13 cellular contexts compared by ENCODE assay signal in genomic region chr4:158316264-158316663, GRCh38.
A peak's percentile ranks its signal among the peaks of the same experiment; 100 is the strongest.
DNase-seq lines count a peak whose midpoint lies in the region; ATAC-seq, FAIRE-seq and TF ChIP-seq lines count a peak whose summit lies in the region.
"Had no signal": no experiment of that assay in that cellular context is flagged by ENCODE, and none has a peak within 500 bp of the region (broad histone marks: within the 10 kb centered on the region; RNA-seq: fewer than 3 reads in every experiment).

No MANE protein-coding gene starts in this region.

- no peak for TF ChIP-seq RAD21 in GM12878 (IDR thresholded peaks at IDR 0.05; ENCODE audit: insufficient read depth, low read depth, low read length)

- peaks cover 12% of the 10 kb centered on the region for H3K36me3 Mint-ChIP-seq in MCF 10A (ENCODE audit: insufficient read depth, unreplicated experiment)
- H3K36me3 Mint-ChIP-seq: activated naive CD8-positive, alpha-beta T cell had no signal

- RAD21 ChIA-PET in GM12878 (lab: Charles Lee; ENCODE audit: unreplicated experiment) = no interaction called here

- H2AFZ ChIP-seq in GM12878 (ENCODE audit: control insufficient read depth, low read depth, low read length) = no peak overlapping the region

- ATAC-seq in HG03342 (IDR thresholded peaks at IDR 0.05; ENCODE audit: unreplicated experiment) (peak; percentile 87), GM12878 (peak; percentile 43)

- H3K79me2 ChIP-seq in GM12878 (ENCODE audit: control insufficient read depth, insufficient read depth, low read length) = no peaks in the 10 kb centered on the region

- peaks cover 50% of the 10 kb centered on the region for H3K4me1 Mint-ChIP-seq in MCF 10A (ENCODE audit: insufficient read depth, unreplicated experiment)

- SMC1A ChIA-PET in GM12878 (lab: Charles Lee; ENCODE audit: uncharacterized antibody, unreplicated experiment) = no interaction called here

- H3K27ac ChIP-seq in breast epithelium = peak overlapping the region in 1 of 2 donors; percentile 49
- no peak overlapping the region for H3K27ac ChIP-seq in GM12878 (ENCODE audit: control insufficient read depth, insufficient read depth)

- POLR2A ChIA-PET in MCF 10A (lab: Yijun Ruan, JAX) (interaction anchor here (0.7 to 1.5 kb wide), 4 partner anchors 11 to 912 kb away, joined by 3 to 5 read pairs (median 3); no protein-coding TSS in a partner anchor), GM12878 (lab: Charles Lee) (no interaction called here)

- no TSS peak for BruUV-seq in MCF 10A (replicated peaks; lab: Mats Ljungman, UMichigan)
- no TSS peak for BruUV-seq in GM12878 (replicated peaks; lab: Mats Ljungman, UMichigan)

- TF ChIP-seq POLR2A in breast epithelium (IDR thresholded peaks at IDR 0.05) (no peak), GM12878 (IDR thresholded peaks at IDR 0.05; ENCODE audit: low read depth, low read length) (no peak)

- H3K27me3 Mint-ChIP-seq in MCF 10A (ENCODE audit: insufficient read depth, unreplicated experiment) = no peaks in the 10 kb centered on the region
- H3K27me3 Mint-ChIP-seq: activated naive CD8-positive, alpha-beta T cell had no signal

- H3K27ac Mint-ChIP-seq in MCF 10A (ENCODE audit: low read depth, unreplicated experiment) = peak overlapping the region; percentile 100
- H3K27ac Mint-ChIP-seq: activated naive CD8-positive, alpha-beta T cell had no signal

- H3K4me1 ChIP-seq in breast epithelium (no peaks in the 10 kb centered on the region), GM12878 (ENCODE audit: control insufficient read depth, insufficient read depth, low read length) (no peaks in the 10 kb centered on the region)

- intact Hi-C loops in MCF 10A (cut with micrococcal nuclease) (no loop called here), breast epithelium (cut with DNase I; ENCODE audit: low total_unique reads) (loop anchor here (5.0 kb wide), 1 partner anchor 1399 kb away; no protein-coding TSS in a partner anchor), GM12878 (cut with micrococcal nuclease; ENCODE audit: unreplicated experiment) (no loop called here)

- in situ Hi-C loops in GM12878 (cut with MboI) = no loop called here

- no peak overlapping the region for H3K9ac ChIP-seq in GM12878 (ENCODE audit: control insufficient read depth, insufficient read depth, low read length)

- no peaks in the 10 kb centered on the region for H4K20me1 ChIP-seq in GM12878 (ENCODE audit: control insufficient read depth, insufficient read depth)

- no peaks in the 10 kb centered on the region for H3K9me3 ChIP-seq in breast epithelium
- no peaks in the 10 kb centered on the region for H3K9me3 ChIP-seq in GM12878 (replicated peaks; ENCODE audit: control insufficient read depth, insufficient read depth, low read length)

- no peak for DNase-seq in MCF 10A (ENCODE audit: unreplicated experiment)
- DNase-seq in breast epithelium (ENCODE audit: low spot score in 2 of 2) = no peak
- no peak for DNase-seq in GM12878 (ENCODE audit: low read depth, low spot score)
- no peak for DNase-seq in COLO829 (ENCODE audit: low spot score)
- DNase-seq in GF-D8 (lab: John Stamatoyannopoulos, UW) = no peak
- DNase-seq in urothelium cell line (ENCODE audit: low spot score) = no peak
- no peak for DNase-seq in activated CD4-positive, alpha-beta T cell treated with anti-CD3 and anti-CD28 coated beads for 48 hours
- DNase-seq: activated CD4-positive, alpha-beta T cell treated with anti-CD3 and anti-CD28 coated beads, Interleukin-2, amount 50 U/mL, for 4 hours; NCI-H774; SW 1271 had no signal

- H3K36me3 ChIP-seq in breast epithelium = no peaks in the 10 kb centered on the region
- no peaks in the 10 kb centered on the region for H3K36me3 ChIP-seq in GM12878 (ENCODE audit: control insufficient read depth in 2 of 2, insufficient read depth in 2 of 2, low read length in 1 of 2)

- CTCF ChIA-PET in MCF 10A (lab: Yijun Ruan, JAX) (interaction anchor here (0.6 to 0.7 kb wide), 2 partner anchors 32 to 279 kb away, joined by 3 read pairs; no protein-coding TSS in a partner anchor), GM12878 (lab: Yijun Ruan, JAX) (no interaction called here)

- no peak for TF ChIP-seq CTCF in MCF 10A (IDR thresholded peaks at IDR 0.05; ENCODE audit: unreplicated experiment)
- TF ChIP-seq CTCF in breast epithelium (IDR thresholded peaks at IDR 0.05) = no peak
- no peak for TF ChIP-seq CTCF in GM12878 (IDR thresholded peaks at IDR 0.05 in 2 of 3, conservative IDR thresholded peaks at IDR 0.05 in 1 of 3; ENCODE audit: control insufficient read depth in 2 of 3, extremely low read depth in 1 of 3, insufficient read depth in 1 of 3, low read depth in 3 of 3, low read length in 3 of 3)

- H3K4me3 ChIP-seq in breast epithelium (no peak overlapping the region), GM12878 (no peak overlapping the region)

- H3K9me3 Mint-ChIP-seq in MCF 10A (ENCODE audit: unreplicated experiment) = peaks cover 16% of the 10 kb centered on the region

- TF ChIP-seq EP300 in GM12878 (IDR thresholded peaks at IDR 0.05; ENCODE audit: borderline replicate concordance in 1 of 2, control insufficient read depth in 1 of 2, low read depth in 2 of 2, low read length in 2 of 2) = no peak

- 0% methylated on average over 1 of the region's 1 CpG for WGBS in GM12878 (ENCODE audit: insufficient coverage, insufficient replicate concordance, low lambda C conversion rate, missing lambda C conversion rate)

- H3K4me3 Mint-ChIP-seq in MCF 10A (ENCODE audit: unreplicated experiment) = peak overlapping the region; percentile 74
- H3K4me3 Mint-ChIP-seq: activated naive CD8-positive, alpha-beta T cell had no signal

- H3K27me3 ChIP-seq in breast epithelium = no peaks in the 10 kb centered on the region
- H3K27me3 ChIP-seq in GM12878 (replicated peaks in 1 of 2; ENCODE audit: control insufficient read depth in 2 of 2, insufficient read depth in 2 of 2, low read length in 1 of 2) = no peaks in the 10 kb centered on the region

- FAIRE-seq in GM12878 (lab: Jason Lieb, UNC) (no peak), urothelium cell line (lab: Jason Lieb, UNC) (no peak)
- FAIRE-seq: A204.1 had no signal

- H3K4me2 ChIP-seq in GM12878 (ENCODE audit: control insufficient read depth, insufficient read depth) = no peak overlapping the region

TF ChIP-seq in GM12878, 131 proteins besides CTCF, POLR2A, EP300 and RAD21:
- TF ChIP-seq EZH2 (IDR thresholded peaks at IDR 0.05; ENCODE audit: borderline replicate concordance, control insufficient read depth, low read depth, low read length) = no peak
- peak in 1 of 2 experiments; percentile 27; a peak in 1 of 4 replicates for TF ChIP-seq IKZF2 (IDR thresholded peaks at IDR 0.05)
- TF ChIP-seq, protein P1, sequence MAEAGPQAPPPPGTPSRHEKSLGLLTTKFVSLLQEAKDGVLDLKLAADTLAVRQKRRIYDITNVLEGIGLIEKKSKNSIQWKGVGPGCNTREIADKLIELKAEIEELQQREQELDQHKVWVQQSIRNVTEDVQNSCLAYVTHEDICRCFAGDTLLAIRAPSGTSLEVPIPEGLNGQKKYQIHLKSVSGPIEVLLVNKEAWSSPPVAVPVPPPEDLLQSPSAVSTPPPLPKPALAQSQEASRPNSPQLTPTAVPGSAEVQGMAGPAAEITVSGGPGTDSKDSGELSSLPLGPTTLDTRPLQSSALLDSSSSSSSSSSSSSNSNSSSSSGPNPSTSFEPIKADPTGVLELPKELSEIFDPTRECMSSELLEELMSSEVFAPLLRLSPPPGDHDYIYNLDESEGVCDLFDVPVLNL (IDR thresholded peaks at IDR 0.05; ENCODE audit: low read depth, low read length) = no peak
- peak; percentile 36; the same call in 1 of the 2 replicates for TF ChIP-seq RUNX3 (IDR thresholded peaks at IDR 0.05; ENCODE audit: low read length)
- TF ChIP-seq, protein P2, sequence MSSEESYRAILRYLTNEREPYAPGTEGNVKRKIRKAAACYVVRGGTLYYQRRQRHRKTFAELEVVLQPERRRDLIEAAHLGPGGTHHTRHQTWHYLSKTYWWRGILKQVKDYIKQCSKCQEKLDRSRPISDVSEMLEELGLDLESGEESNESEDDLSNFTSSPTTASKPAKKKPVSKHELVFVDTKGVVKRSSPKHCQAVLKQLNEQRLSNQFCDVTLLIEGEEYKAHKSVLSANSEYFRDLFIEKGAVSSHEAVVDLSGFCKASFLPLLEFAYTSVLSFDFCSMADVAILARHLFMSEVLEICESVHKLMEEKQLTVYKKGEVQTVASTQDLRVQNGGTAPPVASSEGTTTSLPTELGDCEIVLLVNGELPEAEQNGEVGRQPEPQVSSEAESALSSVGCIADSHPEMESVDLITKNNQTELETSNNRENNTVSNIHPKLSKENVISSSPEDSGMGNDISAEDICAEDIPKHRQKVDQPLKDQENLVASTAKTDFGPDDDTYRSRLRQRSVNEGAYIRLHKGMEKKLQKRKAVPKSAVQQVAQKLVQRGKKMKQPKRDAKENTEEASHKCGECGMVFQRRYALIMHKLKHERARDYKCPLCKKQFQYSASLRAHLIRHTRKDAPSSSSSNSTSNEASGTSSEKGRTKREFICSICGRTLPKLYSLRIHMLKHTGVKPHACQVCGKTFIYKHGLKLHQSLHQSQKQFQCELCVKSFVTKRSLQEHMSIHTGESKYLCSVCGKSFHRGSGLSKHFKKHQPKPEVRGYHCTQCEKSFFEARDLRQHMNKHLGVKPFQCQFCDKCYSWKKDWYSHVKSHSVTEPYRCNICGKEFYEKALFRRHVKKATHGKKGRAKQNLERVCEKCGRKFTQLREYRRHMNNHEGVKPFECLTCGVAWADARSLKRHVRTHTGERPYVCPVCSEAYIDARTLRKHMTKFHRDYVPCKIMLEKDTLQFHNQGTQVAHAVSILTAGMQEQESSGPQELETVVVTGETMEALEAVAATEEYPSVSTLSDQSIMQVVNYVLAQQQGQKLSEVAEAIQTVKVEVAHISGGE (CRISPR knock-in tag; IDR thresholded peaks at IDR 0.05) = no peak
- no peak for TF ChIP-seq KAT2A (conservative IDR thresholded peaks at IDR 0.05; ENCODE audit: control insufficient read depth, low read depth, low read length)
- TF ChIP-seq SPI1 (IDR thresholded peaks at IDR 0.05; ENCODE audit: borderline replicate concordance, insufficient read depth, low read depth, low read length) = peak; percentile 67
